13 cellular contexts compared by ENCODE assay signal in genomic region chr1:184223216-184223615, GRCh38.
A peak's percentile ranks its signal among the peaks of the same experiment; 100 is the strongest.
DNase-seq lines count a peak whose midpoint lies in the region; ATAC-seq and TF ChIP-seq lines count a peak whose summit lies in the region.
"Had no signal": no experiment of that assay in that cellular context is flagged by ENCODE, and none has a peak within 500 bp of the region (broad histone marks: within the 10 kb centered on the region; RNA-seq: fewer than 3 reads in every experiment).

No MANE protein-coding gene starts in this region.

- WGBS in heart left ventricle, 4 donors = 84 to 95% (median 87%) methylated on average over 11 of the region's 11 CpGs
- WGBS in testis, 2 donors = 63 to 75% methylated on average over 9 to 11 of the region's 11 CpGs

- peak overlapping the region in 7 of 12 donors; percentile 22 to 56 (median 40) for H3K4me3 ChIP-seq in heart left ventricle
- H3K4me3 ChIP-seq in testis = no peak overlapping the region
- H3K4me3 ChIP-seq: neural progenitor cell had no signal

- peak; percentile 14 for DNase-seq in stimulated activated CD4-positive, alpha-beta T cell treated with anti-CD3 and anti-CD28 coated beads, Interleukin-4, amount 100 ng/mL, for 1 hour
- DNase-seq in stimulated activated CD4-positive, alpha-beta T cell treated with anti-CD3 and anti-CD28 coated beads, Interleukin-1b, Interleukin-23, amount 100 ng/mL, for 48 hours = no peak
- peak; percentile 53 for DNase-seq in NCI-H2227 treated with DMSO at 0.1 percent for 48 hours (lab: John Stamatoyannopoulos, UW)
- no peak for DNase-seq in heart left ventricle
- DNase-seq in testis = peak; percentile 32
- no peak for DNase-seq in activated naive CD8-positive, alpha-beta T cell treated with anti-CD3 and anti-CD28 coated beads for 36 hours
- DNase-seq in epidermal melanocyte (ENCODE audit: insufficient read length, low spot score) = no peak
- no peak for DNase-seq in GM19238 (ENCODE audit: insufficient read length, low spot score)
- DNase-seq: NCI-H1417 treated with DMSO at 0.1 percent for 48 hours had no signal

- H3K4me1 ChIP-seq in heart left ventricle = peaks cover 0 to 10% (median 1%) of the 10 kb centered on the region in 12 donors
- H3K4me1 ChIP-seq in testis = no peaks in the 10 kb centered on the region

- no peak for TF ChIP-seq POLR2A in heart left ventricle (IDR thresholded peaks at IDR 0.05)
- TF ChIP-seq POLR2A in testis (IDR thresholded peaks at IDR 0.05) = no peak

- no peaks in the 10 kb centered on the region for H3K4me1 Mint-ChIP-seq in activated naive CD8-positive, alpha-beta T cell treated with anti-CD3 and anti-CD28 coated beads for 36 hours

- peak; percentile 30 to 61 (median 35) for ATAC-seq in heart left ventricle

- H3K27ac ChIP-seq in heart left ventricle (no peak overlapping the region), testis (no peak overlapping the region)
- H3K27ac ChIP-seq: neural progenitor cell had no signal

- H3K9me3 ChIP-seq in heart left ventricle (no peaks in the 10 kb centered on the region), testis (no peaks in the 10 kb centered on the region)
- H3K9me3 ChIP-seq: BE2C had no signal

- no peaks in the 10 kb centered on the region for H3K27me3 ChIP-seq in heart left ventricle
- H3K27me3 ChIP-seq in testis = no peaks in the 10 kb centered on the region
- H3K27me3 ChIP-seq: BE2C had no signal

- intact Hi-C loops in heart left ventricle (cut with DNase I) (loop anchor here in 5 of 10 donors (2.0 to 10.0 kb wide), 5 partner anchors 71 to 472 kb away; no protein-coding TSS in a partner anchor), testis (cut with DNase I; ENCODE audit: low total_unique reads) (loop anchor here (10.0 kb wide), 1 partner anchor 148 kb away; no protein-coding TSS in a partner anchor)

- H3K4me3 Mint-ChIP-seq in activated naive CD8-positive, alpha-beta T cell treated with anti-CD3 and anti-CD28 coated beads for 36 hours = no peak overlapping the region
- H3K4me3 Mint-ChIP-seq: activated CD8-positive, alpha-beta T cell treated with anti-CD3 and anti-CD28 coated beads for 36 hours; neural progenitor cell; stimulated activated naive CD8-positive, alpha-beta T cell treated with anti-CD3 and anti-CD28 coated beads, Interleukin-15, Interleukin-2, amounts not matched to agents 100 ng/mL and 50 ng/mL, for 24 hours had no signal

- no peaks in the 10 kb centered on the region for H3K9me3 Mint-ChIP-seq in activated naive CD8-positive, alpha-beta T cell treated with anti-CD3 and anti-CD28 coated beads for 36 hours
- H3K9me3 Mint-ChIP-seq: activated CD8-positive, alpha-beta T cell treated with anti-CD3 and anti-CD28 coated beads for 36 hours; stimulated activated naive CD8-positive, alpha-beta T cell treated with anti-CD3 and anti-CD28 coated beads, Interleukin-15, Interleukin-2, amounts not matched to agents 100 ng/mL and 50 ng/mL, for 24 hours had no signal

- peaks cover 9% of the 10 kb centered on the region for H3K27me3 Mint-ChIP-seq in activated naive CD8-positive, alpha-beta T cell treated with anti-CD3 and anti-CD28 coated beads for 36 hours

- no peaks in the 10 kb centered on the region for H3K36me3 Mint-ChIP-seq in activated naive CD8-positive, alpha-beta T cell treated with anti-CD3 and anti-CD28 coated beads for 36 hours

- H3K27ac Mint-ChIP-seq in activated naive CD8-positive, alpha-beta T cell treated with anti-CD3 and anti-CD28 coated beads for 36 hours = no peak overlapping the region
- H3K27ac Mint-ChIP-seq: activated CD8-positive, alpha-beta T cell treated with anti-CD3 and anti-CD28 coated beads for 36 hours; neural progenitor cell; stimulated activated naive CD8-positive, alpha-beta T cell treated with anti-CD3 and anti-CD28 coated beads, Interleukin-15, Interleukin-2, amounts not matched to agents 100 ng/mL and 50 ng/mL, for 24 hours had no signal

- TF ChIP-seq CTCF in heart left ventricle (IDR thresholded peaks at IDR 0.05) (no peak), testis (IDR thresholded peaks at IDR 0.05) (no peak)

- H3K36me3 ChIP-seq in heart left ventricle = no peaks in the 10 kb centered on the region
- no peaks in the 10 kb centered on the region for H3K36me3 ChIP-seq in testis (ENCODE audit: low read depth, missing control alignments)
- H3K36me3 ChIP-seq: BE2C, neural progenitor cell had no signal

Comparison
In these comparisons a context has a peak if more than half of its experiments do, and no peak if none do; other contexts are left out.
1. DNase-seq: peak in stimulated activated CD4-positive, alpha-beta T cell treated with anti-CD3 and anti-CD28 coated beads, Interleukin-4, amount 100 ng/mL, for 1 hour (single experiment), NCI-H2227 treated with DMSO at 0.1 percent for 48 hours (single experiment) and testis (single experiment); none in stimulated activated CD4-positive, alpha-beta T cell treated with anti-CD3 and anti-CD28 coated beads, Interleukin-1b, Interleukin-23, amount 100 ng/mL, for 48 hours (single experiment), heart left ventricle (0 of 5), activated naive CD8-positive, alpha-beta T cell treated with anti-CD3 and anti-CD28 coated beads for 36 hours (single experiment), epidermal melanocyte (single experiment) and GM19238 (single experiment).
2. H3K4me3 ChIP-seq: peak in heart left ventricle (7 of 12); none in testis (0 of 2).